14 cellular contexts compared by ENCODE assay signal in the genomic region with DNA sequence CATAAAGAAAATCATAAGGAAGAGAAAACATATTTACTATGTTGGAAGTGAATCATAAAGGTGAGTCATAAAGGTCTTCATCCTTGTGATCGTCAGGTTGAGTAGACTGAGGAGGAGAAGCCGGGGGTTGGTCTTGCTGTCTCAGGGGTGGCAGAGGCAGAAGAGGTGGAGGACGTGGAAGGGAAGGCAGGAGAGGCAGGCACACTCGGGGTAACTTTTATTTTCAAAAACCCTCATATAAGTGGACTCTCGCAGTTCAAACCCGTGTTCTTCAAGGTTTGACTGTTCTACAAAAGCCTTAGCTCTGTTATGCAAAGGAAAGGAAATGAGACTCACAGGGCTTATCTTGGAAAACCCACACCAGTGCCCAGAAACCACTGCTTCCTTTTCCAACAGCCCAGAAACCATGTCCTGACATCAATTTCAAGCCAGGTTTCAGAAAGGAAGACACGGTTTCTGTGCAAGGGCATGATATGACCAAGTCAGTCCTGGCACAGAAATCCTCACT. TPM values are rescaled to one million over a fixed set of nuclear protein-coding genes. Genes with fewer than 3 reads are reported as not detected.
DNase-seq lines count a peak whose midpoint lies in the region; ATAC-seq and TF ChIP-seq lines count a peak whose summit lies in the region.
"Had no signal": no experiment of that assay in that cellular context is flagged by ENCODE, and none has a peak within 500 bp of the region (broad histone marks: within the 10 kb centered on the region; RNA-seq: fewer than 3 reads in every experiment).

No MANE protein-coding gene starts in this region.

- H2AFZ ChIP-seq in Karpas-422 (ENCODE audit: low read length): no peak overlapping the region

- no peaks in the 10 kb centered on the region for H3K36me3 ChIP-seq in BLaER1 treated with 17β-estradiol and CSF1 and Interleukin-3, amounts not matched to agents 10 nM and 100 nM
- H3K36me3 ChIP-seq in suprapubic skin: no peaks in the 10 kb centered on the region
- H3K36me3 ChIP-seq in Karpas-422 (ENCODE audit: insufficient read depth, low read length): no peaks in the 10 kb centered on the region
- H3K36me3 ChIP-seq: upper lobe of right lung had no signal

- no peaks in the 10 kb centered on the region for H4K20me1 ChIP-seq in BLaER1 treated with 17β-estradiol and CSF1 and Interleukin-3, amounts not matched to agents 10 nM and 100 nM
- H4K20me1 ChIP-seq in Karpas-422 (ENCODE audit: insufficient read depth, low read depth, low read length): no peaks in the 10 kb centered on the region

- DNase-seq in KG1 (lab: John Stamatoyannopoulos, UW) (peak; percentile 25), foreskin keratinocyte (peak; percentile 28 to 56), suprapubic skin (ENCODE audit: low spot score in 2 of 2) (no peak), Karpas-422 (no peak)
- peak; percentile 59 for DNase-seq in activated CD4-positive, alpha-beta memory T cell treated with anti-CD3 and anti-CD28 coated beads for 36 hours
- DNase-seq: body of pancreas, right cardiac atrium, Right ventricle myocardium superior, upper lobe of right lung had no signal

- CTCF ChIA-PET in activated CD4-positive, alpha-beta memory T cell treated with anti-CD3 and anti-CD28 coated beads for 36 hours (lab: Charles Lee): interaction anchor here (0.6 to 2.3 kb wide), 4 partner anchors 24 to 64 kb away, joined by 3 to 7 read pairs (median 4); partner anchors contain the start of gene PPFIBP1

- intact Hi-C loops in activated CD4-positive, alpha-beta memory T cell treated with anti-CD3 and anti-CD28 coated beads for 36 hours (cut with micrococcal nuclease): loop anchor here (1.0 to 5.0 kb wide), 5 partner anchors 74 to 713 kb away; no protein-coding TSS in a partner anchor

- peak overlapping the region; percentile 74 to 97 (median 84) for H3K4me2 ChIP-seq in BLaER1 treated with 17β-estradiol and CSF1 and Interleukin-3, amounts not matched to agents 10 nM and 100 nM
- H3K4me2 ChIP-seq in Karpas-422 (ENCODE audit: low read depth, low read length, poor library complexity, severe bottlenecking): no peak overlapping the region

- H3K9me2 ChIP-seq in Karpas-422 (replicated peaks; ENCODE audit: insufficient read depth, low read length): no peaks in the 10 kb centered on the region

- H3K9me3 Mint-ChIP-seq in activated CD4-positive, alpha-beta memory T cell treated with anti-CD3 and anti-CD28 coated beads for 36 hours: peaks cover 3% of the 10 kb centered on the region
- H3K9me3 Mint-ChIP-seq: CD8-positive, alpha-beta T cell had no signal

- H3K4me3 Mint-ChIP-seq in activated CD4-positive, alpha-beta memory T cell treated with anti-CD3 and anti-CD28 coated beads for 36 hours: peak overlapping the region; percentile 0
- H3K4me3 Mint-ChIP-seq: CD8-positive, alpha-beta T cell had no signal

- ATAC-seq in foreskin keratinocyte (peak; percentile 74), GM19023 (IDR thresholded peaks at IDR 0.05; ENCODE audit: unreplicated experiment) (no peak), GM19463 (IDR thresholded peaks at IDR 0.05; ENCODE audit: unreplicated experiment) (no peak)
- ATAC-seq: body of pancreas; CD8-positive, alpha-beta T cell; upper lobe of right lung had no signal

- H3K27ac Mint-ChIP-seq in activated CD4-positive, alpha-beta memory T cell treated with anti-CD3 and anti-CD28 coated beads for 36 hours: peak overlapping the region; percentile 23
- H3K27ac Mint-ChIP-seq: CD8-positive, alpha-beta T cell had no signal

- peaks cover 0 to 19% (median 0%) of the 10 kb centered on the region in 11 experiments; a peak in 6 of 22 replicates for H3K27me3 ChIP-seq in BLaER1 treated with 17β-estradiol and CSF1 and Interleukin-3, amounts not matched to agents 10 nM and 100 nM
- no peaks in the 10 kb centered on the region for H3K27me3 ChIP-seq in foreskin keratinocyte
- no peaks in the 10 kb centered on the region for H3K27me3 ChIP-seq in suprapubic skin
- H3K27me3 ChIP-seq in Karpas-422 (ENCODE audit: low read length): no peaks in the 10 kb centered on the region
- H3K27me3 ChIP-seq: body of pancreas, upper lobe of right lung had no signal

- peak overlapping the region in 3 of 11 experiments; percentile 19 to 55 (median 29); a peak in 3 of 22 replicates for H3K9ac ChIP-seq in BLaER1 treated with 17β-estradiol and CSF1 and Interleukin-3, amounts not matched to agents 10 nM and 100 nM
- no peak overlapping the region for H3K9ac ChIP-seq in Karpas-422 (ENCODE audit: low read length)

- no peak for TF ChIP-seq EP300 in suprapubic skin (IDR thresholded peaks at IDR 0.05)

- peaks cover 0 to 7% (median 0%) of the 10 kb centered on the region in 11 experiments; a peak in 1 of 22 replicates for H3K9me3 ChIP-seq in BLaER1 treated with 17β-estradiol and CSF1 and Interleukin-3, amounts not matched to agents 10 nM and 100 nM (replicated peaks in 1 of 11)
- H3K9me3 ChIP-seq in suprapubic skin: no peaks in the 10 kb centered on the region
- H3K9me3 ChIP-seq in Karpas-422 (ENCODE audit: low read length): no peaks in the 10 kb centered on the region
- H3K9me3 ChIP-seq: body of pancreas, upper lobe of right lung had no signal

- 67% methylated on average over 7 of the region's 7 CpGs for WGBS in suprapubic skin

- H3K79me2 ChIP-seq in Karpas-422 (ENCODE audit: low read length): no peaks in the 10 kb centered on the region

- no peaks in the 10 kb centered on the region for H3K36me3 Mint-ChIP-seq in activated CD4-positive, alpha-beta memory T cell treated with anti-CD3 and anti-CD28 coated beads for 36 hours
- H3K36me3 Mint-ChIP-seq: CD8-positive, alpha-beta T cell had no signal

- POLR2A ChIA-PET in activated CD4-positive, alpha-beta memory T cell treated with anti-CD3 and anti-CD28 coated beads for 36 hours (lab: Charles Lee): no interaction called here

- H3K4me1 ChIP-seq in BLaER1 treated with 17β-estradiol and CSF1 and Interleukin-3, amounts not matched to agents 10 nM and 100 nM: peaks cover 43 to 55% (median 52%) of the 10 kb centered on the region in 10 experiments
- H3K4me1 ChIP-seq in foreskin keratinocyte: peaks cover 17% of the 10 kb centered on the region
- peaks cover 16% of the 10 kb centered on the region for H3K4me1 ChIP-seq in suprapubic skin
- no peaks in the 10 kb centered on the region for H3K4me1 ChIP-seq in Karpas-422 (ENCODE audit: low read length)

- peaks cover 53% of the 10 kb centered on the region for H3K4me1 Mint-ChIP-seq in activated CD4-positive, alpha-beta memory T cell treated with anti-CD3 and anti-CD28 coated beads for 36 hours (ENCODE audit: low read depth)

- H3K4me3 ChIP-seq in BLaER1 treated with 17β-estradiol and CSF1 and Interleukin-3, amounts not matched to agents 10 nM and 100 nM: peak overlapping the region in 7 of 10 experiments; percentile 21 to 54 (median 40); a peak in 10 of 20 replicates
- H3K4me3 ChIP-seq in suprapubic skin: no peak overlapping the region
- no peak overlapping the region for H3K4me3 ChIP-seq in Karpas-422 (ENCODE audit: low read length)
- H3K4me3 ChIP-seq: body of pancreas, upper lobe of right lung had no signal

- H3K27ac ChIP-seq in BLaER1 treated with 17β-estradiol and CSF1 and Interleukin-3, amounts not matched to agents 10 nM and 100 nM: peak overlapping the region in 3 of 11 experiments; percentile 39 to 47 (median 44); a peak in 3 of 22 replicates
- peak overlapping the region; percentile 54 for H3K27ac ChIP-seq in foreskin keratinocyte
- H3K27ac ChIP-seq in suprapubic skin: no peak overlapping the region
- no peak overlapping the region for H3K27ac ChIP-seq in Karpas-422 (ENCODE audit: low read length)
- H3K27ac ChIP-seq: body of pancreas, HL-60, upper lobe of right lung had no signal

- TF ChIP-seq CTCF in foreskin keratinocyte (conservative IDR thresholded peaks at IDR 0.05) (no peak), suprapubic skin (IDR thresholded peaks at IDR 0.05) (no peak)

- no peak for TF ChIP-seq POLR2A in suprapubic skin (IDR thresholded peaks at IDR 0.05)

- peaks cover 21% of the 10 kb centered on the region for H3K27me3 Mint-ChIP-seq in activated CD4-positive, alpha-beta memory T cell treated with anti-CD3 and anti-CD28 coated beads for 36 hours

RNA-seq across cellular contexts. Expression of gene SMCO2, which starts 14.0 kb away (rescaled TPM):
- total RNA-seq in activated CD4-positive, alpha-beta memory T cell treated with anti-CD3 and anti-CD28 coated beads for 36 hours: under 1 TPM in 1 of 2 experiments, not detected in 1; 0.19 TPM
- 0.75 and 1.3 TPM in 2 replicates for total RNA-seq in foreskin keratinocyte
- polyA plus RNA-seq in foreskin keratinocyte: 1.1 TPM in 2 replicates
- total RNA-seq in suprapubic skin: 1 to 10 TPM in 2 of 4 donors, under 1 TPM in 2; 0.53 to 1.7 (median 1.1) TPM
- not detected in 2 replicates for total RNA-seq in Karpas-422 (2014; rRNA removed; shearing (Covaris generic); ENCODE audit: low replicate concordance)
- total RNA-seq: body of pancreas; CD8-positive, alpha-beta T cell; Right ventricle myocardium superior had no signal

Comparison
In these comparisons a context has a peak if more than half of its experiments do, and no peak if none do; other contexts are left out.
1. H3K4me3 ChIP-seq: peak in BLaER1 treated with 17β-estradiol and CSF1 and Interleukin-3, amounts not matched to agents 10 nM and 100 nM (7 of 10); none in suprapubic skin (single experiment) and Karpas-422 (single experiment).
2. DNase-seq: peak in KG1 (single experiment), activated CD4-positive, alpha-beta memory T cell treated with anti-CD3 and anti-CD28 coated beads for 36 hours (single experiment) and foreskin keratinocyte (2 of 2); none in suprapubic skin (0 of 2) and Karpas-422 (single experiment).